ENCODE assay signal across 18 cellular contexts in the genomic region with DNA sequence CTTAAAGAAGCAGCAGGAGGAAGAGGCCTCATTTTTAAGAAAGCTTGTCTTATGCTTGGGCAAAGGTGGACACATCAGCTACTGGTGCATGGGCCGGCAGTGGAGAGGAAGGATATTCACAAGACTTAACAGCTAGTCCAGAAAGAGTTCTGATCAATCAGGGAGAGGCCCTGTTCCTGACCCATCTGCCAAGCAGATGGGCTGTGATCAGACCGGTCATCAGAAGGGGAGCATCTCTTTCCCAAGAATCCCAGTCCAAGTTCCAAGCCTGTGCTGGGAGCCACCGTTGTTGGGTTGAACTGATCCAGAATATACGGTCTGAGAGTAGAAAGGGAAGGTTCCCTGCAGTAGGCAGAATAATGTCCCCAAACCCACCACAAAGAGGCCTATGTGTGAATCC.
"Had no signal": no experiment of that assay in that cellular context is flagged by ENCODE, and none has a peak within 500 bp of the region (broad histone marks: within the 10 kb centered on the region; RNA-seq: fewer than 3 reads in every experiment).

No MANE protein-coding gene starts in this region.

- H3K9me3 Mint-ChIP-seq: naive B cell, neural crest cell had no signal

- ATAC-seq: esophagus mucosa, gastrocnemius medialis, left cardiac atrium, left ventricle myocardium superior had no signal

- DNase-seq: cerebellar nuclear complex; gastrocnemius medialis; glutamatergic neuron; kidney; left cardiac atrium; left ventricle myocardium superior; mesendoderm; naive B cell; posterior cingulate gyrus; sigmoid colon; stimulated activated naive CD4-positive, alpha-beta T cell; stomach; substantia nigra; trophoblast cell had no signal

- H3K9me3 ChIP-seq: gastrocnemius medialis, right atrium auricular region, sigmoid colon, stomach had no signal

- H3K27me3 ChIP-seq: gastrocnemius medialis, right atrium auricular region, sigmoid colon, stomach had no signal

- H3K36me3 ChIP-seq: gastrocnemius medialis, right atrium auricular region had no signal

- H3K4me1 Mint-ChIP-seq: neural crest cell had no signal

- H3K4me1 ChIP-seq: sigmoid colon had no signal

- H3K4me3 Mint-ChIP-seq: naive B cell, neural crest cell had no signal

- H3K4me3 ChIP-seq: gastrocnemius medialis, right atrium auricular region, sigmoid colon, skin epidermis, stomach had no signal

- H3K27ac ChIP-seq: gastrocnemius medialis, right atrium auricular region, sigmoid colon, stomach had no signal
